ENCODE assay signal across 1 cellular context in the genomic region with DNA sequence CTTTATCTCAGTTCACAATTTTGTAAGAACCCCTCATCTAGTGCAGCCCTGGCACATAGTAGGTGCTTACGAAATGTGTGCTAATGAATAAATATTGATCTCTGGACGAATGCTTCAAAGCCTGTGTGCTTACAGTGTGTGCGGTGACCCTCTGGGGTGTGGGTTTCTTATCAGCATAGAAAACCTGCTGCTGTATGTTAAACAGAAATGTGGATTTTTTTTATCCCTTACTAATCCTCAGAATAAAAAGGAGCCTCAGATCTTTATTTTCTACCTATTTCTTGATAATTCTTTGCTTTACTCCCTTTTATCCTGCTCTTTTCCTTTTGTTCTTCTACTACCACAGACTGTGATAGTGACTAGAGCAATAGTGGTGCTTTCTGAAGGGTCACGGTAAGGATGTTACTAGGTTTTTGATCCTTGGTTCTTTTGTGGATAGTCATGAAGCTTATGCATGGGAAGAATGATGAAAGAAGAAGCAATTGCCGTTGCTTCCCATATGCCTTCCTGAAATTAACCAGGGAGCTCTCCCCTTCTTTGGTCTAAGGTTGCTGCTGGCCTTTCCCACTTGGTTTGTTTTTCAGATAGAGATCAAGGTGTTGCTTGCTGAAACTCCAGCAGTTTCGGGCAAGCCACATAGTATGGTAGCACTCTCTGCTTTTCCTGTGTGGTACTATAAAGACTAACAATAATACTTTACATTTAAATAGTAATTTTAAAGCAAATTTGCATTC.
TF ChIP-seq lines count a peak whose summit lies in the region.

No MANE protein-coding gene starts in this region.

TF ChIP-seq in K562, 482 proteins besides CTCF, POLR2A, EP300 and RAD21 (continued from another document):
- TF ChIP-seq, protein P1, sequence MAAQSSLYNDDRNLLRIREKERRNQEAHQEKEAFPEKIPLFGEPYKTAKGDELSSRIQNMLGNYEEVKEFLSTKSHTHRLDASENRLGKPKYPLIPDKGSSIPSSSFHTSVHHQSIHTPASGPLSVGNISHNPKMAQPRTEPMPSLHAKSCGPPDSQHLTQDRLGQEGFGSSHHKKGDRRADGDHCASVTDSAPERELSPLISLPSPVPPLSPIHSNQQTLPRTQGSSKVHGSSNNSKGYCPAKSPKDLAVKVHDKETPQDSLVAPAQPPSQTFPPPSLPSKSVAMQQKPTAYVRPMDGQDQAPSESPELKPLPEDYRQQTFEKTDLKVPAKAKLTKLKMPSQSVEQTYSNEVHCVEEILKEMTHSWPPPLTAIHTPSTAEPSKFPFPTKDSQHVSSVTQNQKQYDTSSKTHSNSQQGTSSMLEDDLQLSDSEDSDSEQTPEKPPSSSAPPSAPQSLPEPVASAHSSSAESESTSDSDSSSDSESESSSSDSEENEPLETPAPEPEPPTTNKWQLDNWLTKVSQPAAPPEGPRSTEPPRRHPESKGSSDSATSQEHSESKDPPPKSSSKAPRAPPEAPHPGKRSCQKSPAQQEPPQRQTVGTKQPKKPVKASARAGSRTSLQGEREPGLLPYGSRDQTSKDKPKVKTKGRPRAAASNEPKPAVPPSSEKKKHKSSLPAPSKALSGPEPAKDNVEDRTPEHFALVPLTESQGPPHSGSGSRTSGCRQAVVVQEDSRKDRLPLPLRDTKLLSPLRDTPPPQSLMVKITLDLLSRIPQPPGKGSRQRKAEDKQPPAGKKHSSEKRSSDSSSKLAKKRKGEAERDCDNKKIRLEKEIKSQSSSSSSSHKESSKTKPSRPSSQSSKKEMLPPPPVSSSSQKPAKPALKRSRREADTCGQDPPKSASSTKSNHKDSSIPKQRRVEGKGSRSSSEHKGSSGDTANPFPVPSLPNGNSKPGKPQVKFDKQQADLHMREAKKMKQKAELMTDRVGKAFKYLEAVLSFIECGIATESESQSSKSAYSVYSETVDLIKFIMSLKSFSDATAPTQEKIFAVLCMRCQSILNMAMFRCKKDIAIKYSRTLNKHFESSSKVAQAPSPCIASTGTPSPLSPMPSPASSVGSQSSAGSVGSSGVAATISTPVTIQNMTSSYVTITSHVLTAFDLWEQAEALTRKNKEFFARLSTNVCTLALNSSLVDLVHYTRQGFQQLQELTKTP (IDR thresholded peaks at IDR 0.05; ENCODE audit: low read depth in 1 of 2, partially characterized antibody in 2 of 2): peak; percentile 54 to 80
- TF ChIP-seq NR4A1 (CRISPR knock-in tag; IDR thresholded peaks at IDR 0.05) (no peak), NR4A1 (tag; IDR thresholded peaks at IDR 0.05) (no peak), ZC3H8 (IDR thresholded peaks at IDR 0.05) (0 out of 2 replicates have a peak, but pooled peaks have one; percentile 14)
TF ChIP-seq in K562: peak in this region for 91.
